ENCODE assay signal across 1 cellular context in the genomic region with DNA sequence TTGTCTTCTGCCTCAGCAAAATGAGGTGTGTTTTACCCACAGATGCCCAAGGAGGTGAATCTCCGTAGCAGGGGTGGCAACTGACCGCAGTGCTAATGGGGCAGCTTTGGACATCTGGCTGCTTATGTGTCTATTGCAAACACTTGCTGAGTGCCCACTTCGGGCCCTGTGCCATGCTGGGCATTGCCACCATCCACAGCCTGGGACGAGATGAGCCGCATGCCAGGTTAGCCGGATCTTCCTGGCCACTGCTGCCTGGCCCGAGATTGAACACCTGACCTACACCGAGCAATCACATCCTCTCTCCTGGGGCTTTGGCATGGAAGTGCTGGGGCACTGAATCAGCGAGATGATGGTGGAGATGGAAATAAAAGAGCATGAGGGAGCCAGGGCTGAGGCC.
TF ChIP-seq lines count a peak whose summit lies in the region.

No MANE protein-coding gene starts in this region.

TF ChIP-seq in HepG2, 621 proteins besides CTCF, POLR2A, EP300 and RAD21 (continued from another document):
- TF ChIP-seq TRIM24 (CRISPR knock-in tag; IDR thresholded peaks at IDR 0.05) (no peak), ZNF33A (CRISPR knock-in tag; IDR thresholded peaks at IDR 0.05; ENCODE audit: borderline replicate concordance) (no peak)
